ENCODE assay signal across 8 cellular contexts in the genomic region with DNA sequence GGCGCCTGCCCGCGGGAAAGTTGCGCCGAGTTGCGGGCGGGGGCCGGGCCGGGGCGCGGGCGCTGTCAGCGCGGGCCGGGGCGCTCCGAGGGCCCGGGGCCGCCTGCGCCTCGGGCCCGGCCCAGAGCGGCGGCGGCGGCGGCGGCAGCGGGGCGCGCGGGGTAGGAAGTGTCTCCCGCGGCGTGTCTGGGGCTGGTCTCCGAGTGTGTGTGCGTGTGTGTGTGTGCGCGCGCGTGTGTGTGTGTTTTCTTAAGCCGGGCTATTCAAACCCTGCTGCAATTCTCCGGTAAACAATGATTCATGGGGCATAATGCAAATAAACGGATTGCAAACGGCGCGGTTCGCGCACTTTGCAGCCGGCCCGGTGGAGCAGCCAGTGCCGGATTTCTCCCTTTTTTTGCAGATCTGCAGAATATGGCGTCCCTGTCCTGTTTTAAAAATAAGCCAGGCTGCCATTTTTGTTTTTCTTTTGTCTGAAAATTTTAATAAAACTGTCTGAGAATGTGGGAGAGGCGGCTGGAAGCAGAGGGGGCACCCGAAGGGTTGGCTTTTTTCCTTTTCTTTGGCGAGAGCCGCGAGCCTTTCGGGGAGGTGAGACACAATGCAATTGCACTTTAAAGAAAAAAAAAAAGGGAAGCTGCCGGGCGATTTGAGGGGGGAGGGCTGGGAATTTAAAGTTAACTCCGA. TPM values are rescaled to one million over a fixed set of nuclear protein-coding genes. Genes with fewer than 3 reads are reported as not detected.
DNase-seq lines count a peak whose midpoint lies in the region; ATAC-seq and TF ChIP-seq lines count a peak whose summit lies in the region.

No MANE protein-coding gene starts in this region.

- DNase-seq in GM10266 (ENCODE audit: extremely low spot score): peak; percentile 53
- DNase-seq in NOMO-1 treated with DMSO at 0.1 percent for 48 hours (lab: John Stamatoyannopoulos, UW; ENCODE audit: unreplicated experiment): peak; percentile 67
- DNase-seq in activated T-cell treated with anti-CD3 and anti-CD28 coated beads for 1 hour (ENCODE audit: low read depth): peak; percentile 34
- DNase-seq in epithelial cell of esophagus (ENCODE audit: low read depth): peak; percentile 89
- DNase-seq in stimulated activated CD8-positive, alpha-beta memory T cell treated with anti-CD3 and anti-CD28 coated beads, Interleukin-4, amount 100 ng/mL, for 24 hours (ENCODE audit: low read depth): peak; percentile 21
- no peak for DNase-seq in NCI-H187 treated with DMSO at 0.1 percent for 48 hours (lab: John Stamatoyannopoulos, UW)

- peak overlapping the region; percentile 70 for H3K4me3 ChIP-seq in epithelial cell of esophagus (ENCODE audit: low read length)
- H3K4me3 ChIP-seq in mononuclear cell (ENCODE audit: low read length): peak overlapping the region; percentile 87

- H3K4me1 ChIP-seq in mononuclear cell (ENCODE audit: insufficient read depth, low read length): peaks cover 34% of the 10 kb centered on the region

- no peaks in the 10 kb centered on the region for H3K27me3 ChIP-seq in mononuclear cell (ENCODE audit: insufficient read depth, low read length)

- TF ChIP-seq CTCF in GM10266 (IDR thresholded peaks at IDR 0.05; ENCODE audit: control insufficient read depth, insufficient read depth, low read depth, missing control alignments) (no peak), epithelial cell of esophagus (IDR thresholded peaks at IDR 0.05; ENCODE audit: insufficient read depth, low read depth, low read length, missing control alignments) (no peak)

- no peaks in the 10 kb centered on the region for H3K9me3 ChIP-seq in mononuclear cell (ENCODE audit: low read depth, low read length)

- ATAC-seq in HG03159 (IDR thresholded peaks at IDR 0.05; ENCODE audit: unreplicated experiment): peak; percentile 35

RNA-seq across cellular contexts. Expression of a gene that starts 0.6 kb away (rescaled TPM):
- 11.8 TPM for total RNA-seq in mononuclear cell
